Comparison of ENCODE assay signal across 8 cellular contexts in the genomic region with DNA sequence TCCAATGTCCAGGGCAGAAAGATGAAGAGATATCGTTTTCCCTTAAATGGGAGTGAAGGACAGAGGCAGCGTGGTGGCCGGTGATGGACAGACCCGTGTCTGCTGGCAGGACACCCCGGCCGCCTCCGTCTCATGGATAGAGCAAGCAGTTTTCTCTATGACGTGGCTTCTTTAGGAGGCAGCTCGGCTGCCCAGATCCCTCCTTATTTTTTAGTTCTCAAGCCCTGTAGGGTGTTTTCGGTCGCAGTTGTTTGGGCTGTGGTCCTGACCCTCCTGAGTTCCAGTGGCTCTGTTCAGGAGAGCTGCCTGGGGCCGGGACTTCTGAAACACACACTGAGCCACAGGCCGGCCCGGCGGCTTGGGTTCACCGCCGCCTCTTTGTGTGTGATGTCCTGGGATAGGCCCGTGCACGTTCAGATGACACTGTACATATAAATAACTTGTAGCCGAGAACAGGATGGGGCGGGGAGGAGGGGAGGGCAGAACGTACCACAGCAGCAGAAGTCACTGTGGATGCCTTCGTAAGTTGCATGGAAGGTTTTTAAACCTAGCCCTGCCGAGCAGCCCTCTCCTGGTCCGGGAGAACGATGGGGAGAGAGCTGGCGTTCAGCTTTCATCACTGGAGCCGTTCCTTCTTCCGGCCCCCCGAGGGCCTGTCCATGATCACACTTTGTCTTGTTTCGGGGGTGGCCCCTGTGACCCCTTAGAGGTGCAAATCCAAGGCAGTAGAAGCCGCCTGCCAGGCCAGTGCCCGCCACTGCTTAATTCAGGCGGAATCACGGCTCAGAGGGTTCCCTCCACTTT.
DNase-seq lines count a peak whose midpoint lies in the region; ATAC-seq and TF ChIP-seq lines count a peak whose summit lies in the region.

No MANE protein-coding gene starts in this region.

- H3K27me3 Mint-ChIP-seq in CD4-positive, alpha-beta memory T cell, result peaks cover 0 to 4% of the 10 kb centered on the region in 2 donors
- H3K27me3 Mint-ChIP-seq in MCF 10A (ENCODE audit: insufficient read depth, unreplicated experiment), result no peaks in the 10 kb centered on the region
- H3K27me3 Mint-ChIP-seq in memory B cell, result no peaks in the 10 kb centered on the region

- peak; percentile 41 to 80 (median 56) for DNase-seq in CD4-positive, alpha-beta memory T cell
- DNase-seq in SK-N-MC (ENCODE audit: low read depth, low spot score) (no peak), MCF 10A (ENCODE audit: unreplicated experiment) (peak; percentile 78), memory B cell (ENCODE audit: low spot score in 2 of 2) (peak; percentile 60 to 76), thoracic aorta (ENCODE audit: low spot score) (no peak), A673 (ENCODE audit: low spot score) (no peak), NOMO-1 (lab: John Stamatoyannopoulos, UW; ENCODE audit: unreplicated experiment in 2 of 2) (no peak)

- H3K9ac ChIP-seq in SK-N-MC (ENCODE audit: insufficient read length), result peak overlapping the region; percentile 62

- peaks cover 24% of the 10 kb centered on the region for H3K4me1 ChIP-seq in CD4-positive, alpha-beta memory T cell (ENCODE audit: insufficient read depth, low read length)
- H3K4me1 ChIP-seq in thoracic aorta (ENCODE audit: control insufficient read depth in 1 of 2, low read depth in 2 of 2) (peaks cover 0 to 6% of the 10 kb centered on the region in 2 donors), A673 (ENCODE audit: insufficient read depth, low read length, poor library complexity, severe bottlenecking) (peaks cover 17% of the 10 kb centered on the region)

- POLR2A ChIA-PET in CD4-positive, alpha-beta memory T cell (lab: Charles Lee; ENCODE audit: partially characterized antibody), result no interaction called here
- POLR2A ChIA-PET in MCF 10A (lab: Yijun Ruan, JAX), result interaction anchor here (1.0 to 2.3 kb wide), 5 partner anchors 8 to 51 kb away, joined by 4 to 11 read pairs (median 7); no protein-coding TSS in a partner anchor
- POLR2A ChIA-PET in A673 (lab: Charles Lee; ENCODE audit: low non-redundant PET), result no interaction called here

- no peaks in the 10 kb centered on the region for H3K9me3 ChIP-seq in CD4-positive, alpha-beta memory T cell (ENCODE audit: control insufficient read depth in 1 of 2, low read length in 2 of 2)
- H3K9me3 ChIP-seq in SK-N-MC (ENCODE audit: low read depth, low read length), result no peaks in the 10 kb centered on the region
- no peaks in the 10 kb centered on the region for H3K9me3 ChIP-seq in thoracic aorta
- no peaks in the 10 kb centered on the region for H3K9me3 ChIP-seq in A673 (ENCODE audit: low read depth, low read length, poor library complexity, severe bottlenecking)

- H3K4me1 Mint-ChIP-seq in CD4-positive, alpha-beta memory T cell, result peaks cover 13 to 25% (median 18%) of the 10 kb centered on the region in 4 donors
- H3K4me1 Mint-ChIP-seq in MCF 10A (ENCODE audit: insufficient read depth, unreplicated experiment), result peaks cover 12% of the 10 kb centered on the region
- H3K4me1 Mint-ChIP-seq in memory B cell, result peaks cover 31% of the 10 kb centered on the region

- no peaks in the 10 kb centered on the region for H3K27me3 ChIP-seq in CD4-positive, alpha-beta memory T cell (ENCODE audit: insufficient read depth, low read length)
- H3K27me3 ChIP-seq in thoracic aorta (replicated peaks; ENCODE audit: insufficient read depth) (no peaks in the 10 kb centered on the region), A673 (replicated peaks; ENCODE audit: insufficient read depth, low read depth, low read length, poor library complexity) (no peaks in the 10 kb centered on the region)

- peak overlapping the region; percentile 79 for H3K27ac ChIP-seq in CD4-positive, alpha-beta memory T cell (ENCODE audit: low read depth, low read length)
- H3K27ac ChIP-seq in SK-N-MC, result peak overlapping the region; percentile 97
- H3K27ac ChIP-seq in thoracic aorta, result no peak overlapping the region
- H3K27ac ChIP-seq in A673 (ENCODE audit: low read depth, low read length, poor library complexity, severe bottlenecking), result no peak overlapping the region

- intact Hi-C loops in CD4-positive, alpha-beta memory T cell (cut with micrococcal nuclease), result no loop called here
- intact Hi-C loops in MCF 10A (cut with micrococcal nuclease), result no loop called here
- intact Hi-C loops in A673 (cut with micrococcal nuclease; ENCODE audit: unreplicated experiment), result no loop called here

- H3K4me3 ChIP-seq in CD4-positive, alpha-beta memory T cell (ENCODE audit: low read length in 2 of 2), result peak overlapping the region in 1 of 2 donors; percentile 19
- H3K4me3 ChIP-seq in SK-N-MC (peak overlapping the region; percentile 69), thoracic aorta (peak overlapping the region; percentile 41), A673 (ENCODE audit: low read depth, low read length, poor library complexity, severe bottlenecking) (no peak overlapping the region)

- no peak for TF ChIP-seq CTCF in MCF 10A (IDR thresholded peaks at IDR 0.05; ENCODE audit: unreplicated experiment)
- TF ChIP-seq CTCF in thoracic aorta (IDR thresholded peaks at IDR 0.05), result no peak
- TF ChIP-seq CTCF in A673 (conservative IDR thresholded peaks at IDR 0.05; ENCODE audit: low read depth, low read length), result no peak

- peak overlapping the region; percentile 73 to 85 (median 84) for H3K4me3 Mint-ChIP-seq in CD4-positive, alpha-beta memory T cell
- H3K4me3 Mint-ChIP-seq in MCF 10A (ENCODE audit: unreplicated experiment) (peak overlapping the region; percentile 56), memory B cell (peak overlapping the region; percentile 77)

- peak overlapping the region; percentile 91 to 98 (median 97) for H3K27ac Mint-ChIP-seq in CD4-positive, alpha-beta memory T cell
- H3K27ac Mint-ChIP-seq in MCF 10A (ENCODE audit: low read depth, unreplicated experiment) (peak overlapping the region; percentile 92), memory B cell (peak overlapping the region; percentile 97)

- CTCF ChIA-PET in CD4-positive, alpha-beta memory T cell (lab: Charles Lee; ENCODE audit: partially characterized antibody), result no interaction called here
- CTCF ChIA-PET in MCF 10A (lab: Yijun Ruan, JAX) (interaction anchor here (0.7 to 1.4 kb wide), 4 partner anchors 13 to 284 kb away, joined by 3 to 4 read pairs (median 3); no protein-coding TSS in a partner anchor), A673 (lab: Charles Lee) (no interaction called here)

- BruUV-seq in MCF 10A (replicated peaks; lab: Mats Ljungman, UMichigan) (TSS peak; percentile 91), A673 (replicated peaks; lab: Mats Ljungman, UMichigan) (no TSS peak)

- ATAC-seq in GM21717 (IDR thresholded peaks at IDR 0.05; ENCODE audit: unreplicated experiment) (peak; percentile 47), memory B cell (ENCODE audit: low read depth) (peak; percentile 68), thoracic aorta (ENCODE audit: insufficient number of reproducible peaks, low FRiP score, low read depth) (no peak)

- no peaks in the 10 kb centered on the region for H3K36me3 Mint-ChIP-seq in CD4-positive, alpha-beta memory T cell
- H3K36me3 Mint-ChIP-seq in MCF 10A (ENCODE audit: insufficient read depth, unreplicated experiment) (peaks cover 6% of the 10 kb centered on the region), memory B cell (peaks cover 3% of the 10 kb centered on the region)

- no peaks in the 10 kb centered on the region for H3K9me3 Mint-ChIP-seq in CD4-positive, alpha-beta memory T cell
- no peaks in the 10 kb centered on the region for H3K9me3 Mint-ChIP-seq in MCF 10A (ENCODE audit: unreplicated experiment)
- no peaks in the 10 kb centered on the region for H3K9me3 Mint-ChIP-seq in memory B cell

- no peaks in the 10 kb centered on the region for H3K36me3 ChIP-seq in CD4-positive, alpha-beta memory T cell (ENCODE audit: insufficient read depth, low read length)
- H3K36me3 ChIP-seq in SK-N-MC (ENCODE audit: insufficient read depth, low read length), result no peaks in the 10 kb centered on the region
- no peaks in the 10 kb centered on the region for H3K36me3 ChIP-seq in thoracic aorta
- H3K36me3 ChIP-seq in A673 (ENCODE audit: insufficient read depth, low read length, poor library complexity, severe bottlenecking), result no peaks in the 10 kb centered on the region

Comparison
In these comparisons a context has a peak if more than half of its experiments do, and no peak if none do; other contexts are left out.
1. DNase-seq: peak in CD4-positive, alpha-beta memory T cell (5 of 5), MCF 10A (single experiment) and memory B cell (2 of 2); none in SK-N-MC (single experiment), thoracic aorta (single experiment), A673 (single experiment) and NOMO-1 (0 of 2).
2. H3K27ac ChIP-seq: peak in CD4-positive, alpha-beta memory T cell (single experiment) and SK-N-MC (single experiment); none in thoracic aorta (0 of 2) and A673 (single experiment).
3. Peak in every context shown above with its lines, with median percentiles within 50 percentile points of each other: H3K27ac Mint-ChIP-seq and H3K4me3 Mint-ChIP-seq.